In the genomic region with DNA sequence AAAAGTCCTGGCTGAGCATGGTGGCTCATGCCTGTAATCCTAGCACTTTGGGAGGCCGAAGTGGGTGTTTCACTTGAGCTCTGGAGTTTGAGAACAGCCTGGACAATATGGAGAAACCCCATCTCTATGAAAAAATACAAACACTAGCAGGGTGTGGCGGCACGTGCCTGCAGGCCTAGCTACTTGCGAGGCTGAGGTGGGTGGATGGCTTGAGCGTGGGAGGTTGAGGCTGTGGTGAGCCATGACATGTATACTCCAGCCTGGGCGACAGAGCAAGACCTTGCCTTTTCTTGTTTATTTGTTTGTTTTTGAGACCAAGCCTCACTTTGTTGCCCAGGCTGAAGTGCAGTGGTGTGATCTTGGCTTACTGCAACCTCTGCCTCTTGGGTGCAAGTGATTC, we compare ENCODE assay signal across 27 cellular contexts. TPM values are rescaled to one million over a fixed set of nuclear protein-coding genes. Genes with fewer than 3 reads are reported as not detected.
DNase-seq lines count a peak whose midpoint lies in the region; ATAC-seq, FAIRE-seq and TF ChIP-seq lines count a peak whose summit lies in the region.
"Had no signal": no experiment of that assay in that cellular context is flagged by ENCODE, and none has a peak within 500 bp of the region (broad histone marks: within the 10 kb centered on the region; RNA-seq: fewer than 3 reads in every experiment).

No MANE protein-coding gene starts in this region.

- ATAC-seq in K562, result no peak
- ATAC-seq in GM23338, result no peak
- ATAC-seq: GM12878 had no signal

- no peak overlapping the region for H2BK20ac ChIP-seq in H1 (ENCODE audit: low read length)

- DNase-seq in K562 (ENCODE audit: extremely low read depth in 1 of 4, low spot score in 3 of 4), result peak in 1 of 4 experiments; percentile 31
- no peak for DNase-seq in H1 (ENCODE audit: low read depth in 1 of 2, low spot score in 2 of 2)
- DNase-seq in neuronal stem cell (ENCODE audit: low spot score), result no peak
- no peak for DNase-seq in GM23338 (ENCODE audit: low spot score)
- DNase-seq in SHP77 (lab: John Stamatoyannopoulos, UW), result no peak
- no peak for DNase-seq in kidney tubule cell (ENCODE audit: low spot score)
- DNase-seq: 8988T; ACHN; BE2C; C1 segment of cervical spinal cord; CD4-positive, alpha-beta memory T cell; CD4-positive, CD25-positive, alpha-beta regulatory T cell; CD8-positive, alpha-beta memory T cell; COR-L47; DMS 273 treated with DMSO at 0.1 percent for 48 hours; DMS153; DMS53; DMS79; DND-41; EL; GDM1 had no signal

- H3F3A ChIP-seq in GM23338 (replicated peaks; ENCODE audit: low read depth), result no peaks in the 10 kb centered on the region

- H3K4me1 ChIP-seq in K562 (replicated peaks in 1 of 2; ENCODE audit: control insufficient read depth in 2 of 2, insufficient read depth in 2 of 2, low read length in 2 of 2) (peaks cover 7 to 12% of the 10 kb centered on the region in 2 experiments; a peak in 4 of 5 replicates), H1 (replicated peaks in 1 of 4; ENCODE audit: control insufficient read depth in 3 of 4, insufficient read depth in 4 of 4, low read length in 3 of 4) (no peaks in the 10 kb centered on the region), neuronal stem cell (ENCODE audit: control insufficient read depth in 2 of 2, insufficient read depth in 1 of 2, low read depth in 1 of 2, low read length in 2 of 2) (peaks cover 0 to under 1% of the 10 kb centered on the region in 2 donors), GM23338 (ENCODE audit: insufficient read depth) (no peaks in the 10 kb centered on the region)
- H3K4me1 ChIP-seq: BE2C had no signal

- no peak overlapping the region for H3K27ac ChIP-seq in K562 (ENCODE audit: extremely low read depth, low read depth, low read length)
- no peak overlapping the region for H3K27ac ChIP-seq in H1 (ENCODE audit: low read depth, low read length)
- no peak overlapping the region for H3K27ac ChIP-seq in neuronal stem cell (replicated peaks; ENCODE audit: low read length)
- no peak overlapping the region for H3K27ac ChIP-seq in GM23338 (ENCODE audit: low read depth)
- H3K27ac ChIP-seq: BLaER1 had no signal

- H3K4me3 ChIP-seq in K562 (no peak overlapping the region), H1 (ENCODE audit: extremely low read depth in 1 of 4, insufficient read depth in 2 of 4, low read depth in 3 of 4, low read length in 4 of 4) (no peak overlapping the region), neuronal stem cell (ENCODE audit: low read length in 2 of 2) (no peak overlapping the region), GM23338 (no peak overlapping the region)
- H3K4me3 ChIP-seq: BLaER1, GM12878 had no signal

- no peaks in the 10 kb centered on the region for H3K9me2 ChIP-seq in GM23338 (ENCODE audit: insufficient read depth)

- TF ChIP-seq RAD21 in K562 (CRISPR knock-in tag; conservative IDR thresholded peaks at IDR 0.05 in 1 of 2, IDR thresholded peaks at IDR 0.05 in 1 of 2) (no peak), H1 (IDR thresholded peaks at IDR 0.05 in 1 of 2, conservative IDR thresholded peaks at IDR 0.05 in 1 of 2; ENCODE audit: low read depth in 2 of 2, low read length in 2 of 2) (no peak)

- H2BK15ac ChIP-seq in H1 (ENCODE audit: low read length) (no peak overlapping the region), neuronal stem cell (ENCODE audit: low read length) (no peak overlapping the region)

- TF ChIP-seq POLR2A in K562 (conservative IDR thresholded peaks at IDR 0.05) (no peak), H1 (IDR thresholded peaks at IDR 0.05; ENCODE audit: control extremely low read depth in 1 of 2, low read depth in 2 of 2, low read length in 2 of 2) (no peak)

- TF ChIP-seq EP300 in K562 (IDR thresholded peaks at IDR 0.05; ENCODE audit: low read length) (no peak), H1 (IDR thresholded peaks at IDR 0.05; ENCODE audit: borderline replicate concordance in 1 of 2, low read depth in 2 of 2, low read length in 2 of 2) (no peak)

- WGBS in K562 (ENCODE audit: insufficient coverage, low coverage, missing lambda C conversion rate), result 32% methylated on average over 6 of the region's 6 CpGs
- 89% methylated on average over 6 of the region's 6 CpGs; no CpG with 5 or more reads in 1 of the 2 experiments for WGBS in H1 (ENCODE audit: extremely low coverage in 1 of 2, insufficient coverage in 1 of 2, insufficient read length in 1 of 2, insufficient replicate concordance in 2 of 2, low coverage in 1 of 2, low lambda C conversion rate in 2 of 2, missing lambda C conversion rate in 1 of 2), 2 experiments
- no CpG with 5 or more reads among the region's 6 CpGs for WGBS in neuronal stem cell (ENCODE audit: extremely low coverage in 2 of 2, insufficient read length in 2 of 2, insufficient replicate concordance in 1 of 2), 2 donors

- peak overlapping the region; percentile 60; the same call in 1 of the 2 replicates for H2AFZ ChIP-seq in K562 (ENCODE audit: low read depth, low read length)
- no peak overlapping the region for H2AFZ ChIP-seq in H1 (ENCODE audit: low read length)
- no peak overlapping the region for H2AFZ ChIP-seq in neuronal stem cell (ENCODE audit: low read length)
- no peak overlapping the region for H2AFZ ChIP-seq in GM23338

- H3K4me3 Mint-ChIP-seq in GM23338, result no peak overlapping the region
- H3K4me3 Mint-ChIP-seq: CD4-positive, alpha-beta memory T cell; CD4-positive, CD25-positive, alpha-beta regulatory T cell had no signal

- no peaks in the 10 kb centered on the region for H3K9me1 ChIP-seq in K562 (ENCODE audit: control insufficient read depth, insufficient read depth, low read length)

- no TSS peak for BruUV-seq in K562 (replicated peaks; lab: Mats Ljungman, UMichigan)

- no peaks in the 10 kb centered on the region for H3K36me3 ChIP-seq in K562 (ENCODE audit: control insufficient read depth, insufficient read depth, low read length)
- H3K36me3 ChIP-seq in H1 (ENCODE audit: control insufficient read depth in 2 of 4, insufficient read depth in 4 of 4, low read length in 3 of 4), result no peaks in the 10 kb centered on the region
- no peaks in the 10 kb centered on the region for H3K36me3 ChIP-seq in neuronal stem cell (replicated peaks in 1 of 2; ENCODE audit: control insufficient read depth in 2 of 2, insufficient read depth in 2 of 2, low read length in 2 of 2)
- H3K36me3 ChIP-seq in GM23338 (ENCODE audit: insufficient read depth), result no peaks in the 10 kb centered on the region
- H3K36me3 ChIP-seq: BE2C, BLaER1 had no signal

- no peak overlapping the region for H4K91ac ChIP-seq in H1 (replicated peaks; ENCODE audit: insufficient read length, low read length)
- no peak overlapping the region for H4K91ac ChIP-seq in neuronal stem cell (ENCODE audit: low read depth, low read length, poor library complexity)

- H3K27me3 ChIP-seq in K562 (ENCODE audit: control insufficient read depth in 2 of 2, insufficient read depth in 2 of 2, low read length in 2 of 2) (no peaks in the 10 kb centered on the region), H1 (replicated peaks in 1 of 4; ENCODE audit: control insufficient read depth in 3 of 4, extremely low read depth in 1 of 4, insufficient read depth in 3 of 4, low read length in 3 of 4) (no peaks in the 10 kb centered on the region; a peak in 2 of 7 replicates), neuronal stem cell (ENCODE audit: control insufficient read depth in 3 of 3, insufficient read depth in 3 of 3, low read depth in 1 of 3, low read length in 3 of 3) (peaks cover 0 to 13% (median 2%) of the 10 kb centered on the region in 3 experiments), GM23338 (ENCODE audit: insufficient read depth) (no peaks in the 10 kb centered on the region)
- H3K27me3 ChIP-seq: BE2C, BLaER1 had no signal

- CTCF ChIA-PET in K562 (lab: Yijun Ruan, JAX; ENCODE audit: low intra/inter-chr PET ratio), result no interaction called here
- CTCF ChIA-PET in H1 (lab: Charles Lee; ENCODE audit: partially characterized antibody), result interaction anchor here (0.7 kb wide), 1 partner anchor 759 kb away, joined by 3 read pairs; no protein-coding TSS in a partner anchor

- no peak overlapping the region for H3K56ac ChIP-seq in H1 (replicated peaks; ENCODE audit: insufficient read length, low read depth, low read length)

- intact Hi-C loops in K562 (cut with micrococcal nuclease), result no loop called here

- no peaks in the 10 kb centered on the region for H4K20me1 ChIP-seq in K562 (replicated peaks; ENCODE audit: control insufficient read depth, insufficient read depth, low read length)
- no peaks in the 10 kb centered on the region for H4K20me1 ChIP-seq in H1 (replicated peaks in 1 of 2; ENCODE audit: control insufficient read depth in 1 of 2, insufficient read depth in 2 of 2, low read length in 2 of 2)
- no peaks in the 10 kb centered on the region for H4K20me1 ChIP-seq in GM23338 (replicated peaks; ENCODE audit: insufficient read depth)
- H4K20me1 ChIP-seq: BLaER1 had no signal

- no peak overlapping the region for H2BK120ac ChIP-seq in H1 (replicated peaks; ENCODE audit: low read depth, low read length)
- no peak overlapping the region for H2BK120ac ChIP-seq in neuronal stem cell (ENCODE audit: low read depth, low read length)

- no peak overlapping the region for H3K4ac ChIP-seq in H1 (replicated peaks; ENCODE audit: insufficient read length, low read depth, low read length)
- no peak overlapping the region for H3K4ac ChIP-seq in neuronal stem cell (ENCODE audit: low read length)

- H3K9me3 Mint-ChIP-seq in GM23338, result no peaks in the 10 kb centered on the region
- H3K9me3 Mint-ChIP-seq: CD14-positive monocyte; CD4-positive, CD25-positive, alpha-beta regulatory T cell; CD8-positive, alpha-beta memory T cell had no signal

- H2BK12ac ChIP-seq in H1 (ENCODE audit: low read depth, low read length), result peak overlapping the region; percentile 50; the same call in 1 of the 2 replicates
- H2BK12ac ChIP-seq in neuronal stem cell (ENCODE audit: low read length), result no peak overlapping the region

- no peak overlapping the region for H4K5ac ChIP-seq in H1 (ENCODE audit: insufficient read length, low read depth, low read length)

- H4K8ac ChIP-seq in H1 (ENCODE audit: extremely low read depth, insufficient read depth, low read length), result no peak overlapping the region
- peak overlapping the region; percentile 52 for H4K8ac ChIP-seq in neuronal stem cell (ENCODE audit: low read depth, low read length)

- no peaks in the 10 kb centered on the region for H3K36me3 Mint-ChIP-seq in GM23338 (ENCODE audit: low read depth)
- H3K36me3 Mint-ChIP-seq: CD14-positive monocyte; CD4-positive, alpha-beta memory T cell; CD4-positive, CD25-positive, alpha-beta regulatory T cell; CD8-positive, alpha-beta memory T cell had no signal

- in situ Hi-C loops in K562 (cut with MboI), result no loop called here

- peaks cover 5% of the 10 kb centered on the region; the same call in 2 of the 3 replicates for H3K4me1 Mint-ChIP-seq in GM23338

- H3K79me2 ChIP-seq in K562 (ENCODE audit: control insufficient read depth, insufficient read depth, low read length) (no peaks in the 10 kb centered on the region), H1 (ENCODE audit: control insufficient read depth in 1 of 2, insufficient read depth in 2 of 2, low read length in 2 of 2) (no peaks in the 10 kb centered on the region), GM23338 (replicated peaks; ENCODE audit: insufficient read depth) (no peaks in the 10 kb centered on the region)

- H3K9me3 ChIP-seq in K562 (replicated peaks; ENCODE audit: control insufficient read depth, insufficient read depth, low read depth, low read length) (no peaks in the 10 kb centered on the region), H1 (ENCODE audit: insufficient read depth in 2 of 2, low read depth in 1 of 2, low read length in 1 of 2) (no peaks in the 10 kb centered on the region), neuronal stem cell (replicated peaks in 1 of 2; ENCODE audit: control insufficient read depth in 2 of 2, insufficient read depth in 1 of 2, low read depth in 1 of 2, low read length in 2 of 2) (no peaks in the 10 kb centered on the region)
- H3K9me3 ChIP-seq: BE2C, BLaER1 had no signal

- H3K23ac ChIP-seq in H1 (ENCODE audit: insufficient read length), result no peak overlapping the region
- H3K23ac ChIP-seq in neuronal stem cell (ENCODE audit: low read depth, low read length, poor library complexity), result no peak overlapping the region

- FAIRE-seq in K562 (lab: Jason Lieb, UNC) (no peak), H1 (lab: Jason Lieb, UNC) (no peak)
- FAIRE-seq: A204.1, GM12878, GM12892, GM18507 had no signal

- no peak overlapping the region for H3K27ac Mint-ChIP-seq in GM23338
- H3K27ac Mint-ChIP-seq: CD14-positive monocyte had no signal

- H3K18ac ChIP-seq in H1 (ENCODE audit: extremely low read depth, low read length), result no peak overlapping the region
- no peak overlapping the region for H3K18ac ChIP-seq in neuronal stem cell (ENCODE audit: low read length)

- H2AK5ac ChIP-seq in H1 (ENCODE audit: low read depth, low read length) (no peak overlapping the region), neuronal stem cell (ENCODE audit: low read depth, low read length) (no peak overlapping the region)

- H2BK5ac ChIP-seq in H1 (ENCODE audit: low read depth, low read length) (no peak overlapping the region), neuronal stem cell (ENCODE audit: low read length) (no peak overlapping the region)

- POLR2A ChIA-PET in K562 (lab: Yijun Ruan, JAX), result no interaction called here
- POLR2A ChIA-PET in H1 (lab: Charles Lee; ENCODE audit: partially characterized antibody), result no interaction called here

- no peak for TF ChIP-seq CTCF in K562 (IDR thresholded peaks at IDR 0.05 in 2 of 3, conservative IDR thresholded peaks at IDR 0.05 in 1 of 3; ENCODE audit: insufficient read depth in 2 of 3, low read depth in 1 of 3, low read length in 3 of 3)
- TF ChIP-seq CTCF in H1 (IDR thresholded peaks at IDR 0.05; ENCODE audit: control extremely low read depth in 1 of 3, insufficient read depth in 1 of 3, low read depth in 1 of 3, low read length in 3 of 3), result no peak
- no peak for TF ChIP-seq CTCF in GM23338 (conservative IDR thresholded peaks at IDR 0.05; ENCODE audit: low read depth in 2 of 2)

- peaks cover 3% of the 10 kb centered on the region for H3K27me3 Mint-ChIP-seq in GM23338 (ENCODE audit: insufficient read depth, low read depth, poor library complexity)

- H3K79me1 ChIP-seq in H1 (ENCODE audit: low read depth, low read length) (no peaks in the 10 kb centered on the region), neuronal stem cell (ENCODE audit: low read depth, low read length) (no peaks in the 10 kb centered on the region)

- no peak overlapping the region for H3K14ac ChIP-seq in H1 (ENCODE audit: insufficient read length)
- no peak overlapping the region for H3K14ac ChIP-seq in neuronal stem cell (ENCODE audit: low read length)

- H3K9ac ChIP-seq in K562 (ENCODE audit: insufficient read depth in 1 of 2, low read depth in 2 of 2, low read length in 2 of 2), result peak overlapping the region in 1 of 2 experiments; percentile 56; a peak in 1 of 4 replicates
- no peak overlapping the region for H3K9ac ChIP-seq in H1 (replicated peaks in 1 of 4; ENCODE audit: extremely low read depth in 1 of 4, low read depth in 3 of 4, low read length in 3 of 4)
- H3K9ac ChIP-seq in neuronal stem cell (ENCODE audit: low read depth, low read length, poor library complexity), result no peak overlapping the region
- H3K9ac ChIP-seq: BLaER1 had no signal

- no peak overlapping the region for H3K4me2 ChIP-seq in K562 (ENCODE audit: insufficient read depth, low read length)
- H3K4me2 ChIP-seq in H1 (ENCODE audit: insufficient read depth in 1 of 2, low read depth in 2 of 2, low read length in 2 of 2), result no peak overlapping the region
- H3K4me2 ChIP-seq in neuronal stem cell (ENCODE audit: insufficient read depth, low read length, poor library complexity, severe bottlenecking), result no peak overlapping the region
- no peak overlapping the region for H3K4me2 ChIP-seq in GM23338
- H3K4me2 ChIP-seq: BLaER1 had no signal

- H3K23me2 ChIP-seq in H1 (ENCODE audit: low read depth, low read length), result no peaks in the 10 kb centered on the region; the same call in 1 of the 2 replicates

RNA-seq across cellular contexts. Expression of gene CRY2, which starts 8.1 kb away (rescaled TPM):
- total RNA-seq in K562 (2011; cell fraction: chromatin; rRNA removed; ENCODE audit: low replicate concordance), result 74.3 and 112 TPM in 2 replicates
- total RNA-seq in K562 (2011; cell fraction: nucleolus; rRNA removed), result 59.2 and 64.6 TPM in 2 replicates
- total RNA-seq in K562 (2011; cell fraction: nucleoplasm; rRNA removed), result 69.7 and 90.4 TPM in 2 replicates
- total RNA-seq in K562 (2014; rRNA removed) (15.1 and 18.3 TPM in 2 replicates), K562 (2014; rRNA removed; fragmentation: Illumina TruSeq; extraction: Trizol) (8.5 and 10.4 TPM in 2 replicates), K562 (2015; rRNA removed; fragmentation: Illumina TruSeq; extraction: Trizol) (10.9 and 13.3 TPM in 2 replicates), K562 (2021) (23.9 and 24.0 TPM in 2 replicates)
- polyA plus RNA-seq in K562 (2011; rRNA removed) (15.8 and 21.7 TPM in 2 replicates), K562 (2014; fragmentation: Illumina TruSeq; extraction: Trizol) (14.5 and 14.8 TPM in 2 replicates), K562 (2014; fragmentation: Nextera tagmentation; extraction: Ambion mirVana) (1 to 10 TPM; 2.3 to 3.3 TPM), K562 (2014; rRNA removed) (13.5 and 17.1 TPM in 2 replicates), H1 (2011; rRNA removed) (8.0 and 11.8 TPM in 2 replicates), GM23338 (2016; fragmentation: Nextera tagmentation; extraction: Ambion mirVana) (5.6 and 9.5 TPM in 2 replicates)
- polyA plus RNA-seq in K562 (2011; cell fraction: cytosol; rRNA removed), result 16.3 and 16.9 TPM in 2 replicates
- polyA plus RNA-seq in K562 (2011; cell fraction: nucleus; rRNA removed), result 59.5 and 77.3 TPM in 2 replicates
- 10.6 and 11.5 TPM in 2 replicates for polyA plus RNA-seq in K562 (2012)
- polyA minus RNA-seq in K562 (2011; rRNA and poly(A)+ RNA removed), result 27.1 and 32.0 TPM in 2 replicates
- 17.7 and 18.3 TPM in 2 replicates for polyA minus RNA-seq in K562 (2011; cell fraction: cytosol; rRNA and poly(A)+ RNA removed)
- polyA minus RNA-seq in K562 (2011; cell fraction: nucleus; rRNA and poly(A)+ RNA removed), result 28.8 and 31.0 TPM in 2 replicates
- total RNA-seq in H1 (2021; fragmentation: NEBNext Ultra II Directional; extraction: Animal tissue kit (Norgen Biotek cat#: 25700)), result 9.4 and 10.9 TPM in 2 replicates
- polyA plus RNA-seq in H1 (2011; cell fraction: cytosol; rRNA removed), result 10.0 TPM
- polyA plus RNA-seq in H1 (2011; cell fraction: nucleus; rRNA removed), result 19.9 TPM
- 5.0 to 9.9 TPM (median 8.3 TPM) in 4 replicates for polyA plus RNA-seq in H1 (2012, experiment 1 of 2)
- polyA plus RNA-seq in H1 (2012, experiment 2 of 2), result 7.8 TPM
- polyA plus RNA-seq in H1 (2013, experiment 1 of 2), result 5.3 TPM
- 4.6 TPM for polyA plus RNA-seq in H1 (2013, experiment 2 of 2)
- 18.3 and 20.7 TPM in 2 replicates for polyA minus RNA-seq in H1 (2011; rRNA and poly(A)+ RNA removed)
- polyA minus RNA-seq in H1 (2011; cell fraction: cytosol; rRNA and poly(A)+ RNA removed), result 10.3 TPM
- 17.2 TPM for polyA minus RNA-seq in H1 (2011; cell fraction: nucleus; rRNA and poly(A)+ RNA removed)
- 7.4 TPM for polyA plus RNA-seq in neuronal stem cell (2013, experiment 1 of 2)
- polyA plus RNA-seq in neuronal stem cell (2013, experiment 2 of 2), result 7.4 TPM
- 14.6 and 15.4 TPM in 2 replicates for total RNA-seq in GM23338 (2014; rRNA removed; shearing (Covaris generic))

RNA-seq across cellular contexts. Expression of gene SLC35C1, which starts 34.3 kb away (rescaled TPM):
- 4.6 and 15.0 TPM in 2 replicates for total RNA-seq in K562 (2011; cell fraction: chromatin; rRNA removed; ENCODE audit: low replicate concordance)
- 15.7 and 22.2 TPM in 2 replicates for total RNA-seq in K562 (2011; cell fraction: nucleolus; rRNA removed)
- total RNA-seq in K562 (2011; cell fraction: nucleoplasm; rRNA removed), result 13.6 and 16.2 TPM in 2 replicates
- total RNA-seq in K562 (2014; rRNA removed), result 3.6 and 5.4 TPM in 2 replicates
- total RNA-seq in K562 (2014; rRNA removed; fragmentation: Illumina TruSeq; extraction: Trizol), result 0.96 and 1.5 TPM in 2 replicates
- 2.4 and 3.0 TPM in 2 replicates for total RNA-seq in K562 (2015; rRNA removed; fragmentation: Illumina TruSeq; extraction: Trizol)
- 13.1 and 14.9 TPM in 2 replicates for total RNA-seq in K562 (2021)
- 1.3 and 2.6 TPM in 2 replicates for polyA plus RNA-seq in K562 (2011; rRNA removed)
- 2.8 and 7.0 TPM in 2 replicates for polyA plus RNA-seq in K562 (2011; cell fraction: cytosol; rRNA removed)
- 2.6 and 5.4 TPM in 2 replicates for polyA plus RNA-seq in K562 (2011; cell fraction: nucleus; rRNA removed)
- polyA plus RNA-seq in K562 (2012), result 9.2 and 10.4 TPM in 2 replicates
- polyA plus RNA-seq in K562 (2014; fragmentation: Illumina TruSeq; extraction: Trizol), result 7.4 and 9.7 TPM in 2 replicates
- under 1 TPM; 0.65 to 0.98 TPM for polyA plus RNA-seq in K562 (2014; fragmentation: Nextera tagmentation; extraction: Ambion mirVana)
- 4.2 and 4.4 TPM in 2 replicates for polyA plus RNA-seq in K562 (2014; rRNA removed)
- 2.1 and 2.5 TPM in 2 replicates for polyA minus RNA-seq in K562 (2011; rRNA and poly(A)+ RNA removed)
- polyA minus RNA-seq in K562 (2011; cell fraction: cytosol; rRNA and poly(A)+ RNA removed), result 13.7 and 13.8 TPM in 2 replicates
- 4.8 and 4.9 TPM in 2 replicates for polyA minus RNA-seq in K562 (2011; cell fraction: nucleus; rRNA and poly(A)+ RNA removed)
- total RNA-seq in H1 (2021; fragmentation: NEBNext Ultra II Directional; extraction: Animal tissue kit (Norgen Biotek cat#: 25700)), result 10.6 and 11.2 TPM in 2 replicates
- polyA plus RNA-seq in H1 (2011; rRNA removed), result 4.6 and 9.5 TPM in 2 replicates
- 3.9 TPM for polyA plus RNA-seq in H1 (2011; cell fraction: cytosol; rRNA removed)
- polyA plus RNA-seq in H1 (2011; cell fraction: nucleus; rRNA removed), result 7.5 TPM
- polyA plus RNA-seq in H1 (2012, experiment 1 of 2), result 7.6 to 13.4 TPM (median 11.0 TPM) in 4 replicates
- polyA plus RNA-seq in H1 (2012, experiment 2 of 2), result 12.3 TPM
- 9.2 TPM for polyA plus RNA-seq in H1 (2013, experiment 1 of 2)
- 10.8 TPM for polyA plus RNA-seq in H1 (2013, experiment 2 of 2)
- 4.5 and 5.6 TPM in 2 replicates for polyA minus RNA-seq in H1 (2011; rRNA and poly(A)+ RNA removed)
- polyA minus RNA-seq in H1 (2011; cell fraction: cytosol; rRNA and poly(A)+ RNA removed), result 14.2 TPM
- 10.0 TPM for polyA minus RNA-seq in H1 (2011; cell fraction: nucleus; rRNA and poly(A)+ RNA removed)
- 6.9 TPM for polyA plus RNA-seq in neuronal stem cell (2013, experiment 1 of 2)
- 7.0 TPM for polyA plus RNA-seq in neuronal stem cell (2013, experiment 2 of 2)
- total RNA-seq in GM23338 (2014; rRNA removed; shearing (Covaris generic)), result 6.9 and 11.0 TPM in 2 replicates
- polyA plus RNA-seq in GM23338 (2016; fragmentation: Nextera tagmentation; extraction: Ambion mirVana), result 6.8 and 7.7 TPM in 2 replicates

RNA-seq across cellular contexts. Expression of gene MAPK8IP1, which starts 46.2 kb away (rescaled TPM):
- total RNA-seq in K562 (2011; cell fraction: chromatin; rRNA removed; ENCODE audit: low replicate concordance), result 1.4 and 6.4 TPM in 2 replicates
- total RNA-seq in K562 (2011; cell fraction: nucleolus; rRNA removed), result 4.3 and 4.5 TPM in 2 replicates
- total RNA-seq in K562 (2011; cell fraction: nucleoplasm; rRNA removed), result 2.4 and 2.6 TPM in 2 replicates
- total RNA-seq in K562 (2014; rRNA removed), result 5.4 and 8.0 TPM in 2 replicates
- 0.89 and 1.5 TPM in 2 replicates for total RNA-seq in K562 (2014; rRNA removed; fragmentation: Illumina TruSeq; extraction: Trizol)
- 2.1 and 2.3 TPM in 2 replicates for total RNA-seq in K562 (2015; rRNA removed; fragmentation: Illumina TruSeq; extraction: Trizol)
- 6.6 and 6.9 TPM in 2 replicates for total RNA-seq in K562 (2021)
- 2.5 and 3.9 TPM in 2 replicates for polyA plus RNA-seq in K562 (2011; rRNA removed)
- polyA plus RNA-seq in K562 (2011; cell fraction: cytosol; rRNA removed), result 4.4 and 9.8 TPM in 2 replicates
- polyA plus RNA-seq in K562 (2011; cell fraction: nucleus; rRNA removed), result 7.2 and 11.0 TPM in 2 replicates
- 3.3 and 3.7 TPM in 2 replicates for polyA plus RNA-seq in K562 (2012)
- 2.9 and 4.0 TPM in 2 replicates for polyA plus RNA-seq in K562 (2014; fragmentation: Illumina TruSeq; extraction: Trizol)
- polyA plus RNA-seq in K562 (2014; fragmentation: Nextera tagmentation; extraction: Ambion mirVana), result under 1 TPM; 0.13 to 0.14 TPM
- polyA plus RNA-seq in K562 (2014; rRNA removed), result 4.3 and 4.9 TPM in 2 replicates
- 1.6 and 1.7 TPM in 2 replicates for polyA minus RNA-seq in K562 (2011; rRNA and poly(A)+ RNA removed)
- 4.6 and 9.6 TPM in 2 replicates for polyA minus RNA-seq in K562 (2011; cell fraction: cytosol; rRNA and poly(A)+ RNA removed)
- polyA minus RNA-seq in K562 (2011; cell fraction: nucleus; rRNA and poly(A)+ RNA removed), result 1.5 and 1.7 TPM in 2 replicates
- total RNA-seq in H1 (2021; fragmentation: NEBNext Ultra II Directional; extraction: Animal tissue kit (Norgen Biotek cat#: 25700)), result 40.1 and 41.7 TPM in 2 replicates
- 32.4 and 62.2 TPM in 2 replicates for polyA plus RNA-seq in H1 (2011; rRNA removed)
- polyA plus RNA-seq in H1 (2011; cell fraction: cytosol; rRNA removed), result 34.1 TPM
- 60.7 TPM for polyA plus RNA-seq in H1 (2011; cell fraction: nucleus; rRNA removed)
- polyA plus RNA-seq in H1 (2012, experiment 1 of 2), result 22.2 to 33.3 TPM (median 31.5 TPM) in 4 replicates
- polyA plus RNA-seq in H1 (2012, experiment 2 of 2), result 33.0 TPM
- polyA plus RNA-seq in H1 (2013, experiment 1 of 2), result 21.4 TPM
- 18.9 TPM for polyA plus RNA-seq in H1 (2013, experiment 2 of 2)
- polyA minus RNA-seq in H1 (2011; rRNA and poly(A)+ RNA removed), result 15.4 and 21.4 TPM in 2 replicates
- polyA minus RNA-seq in H1 (2011; cell fraction: cytosol; rRNA and poly(A)+ RNA removed), result 35.9 TPM
- polyA minus RNA-seq in H1 (2011; cell fraction: nucleus; rRNA and poly(A)+ RNA removed), result 19.7 TPM
- polyA plus RNA-seq in neuronal stem cell (2013, experiment 1 of 2), result 13.4 TPM
- polyA plus RNA-seq in neuronal stem cell (2013, experiment 2 of 2), result 11.6 TPM
- total RNA-seq in GM23338 (2014; rRNA removed; shearing (Covaris generic)), result 34.1 and 39.4 TPM in 2 replicates
- polyA plus RNA-seq in GM23338 (2016; fragmentation: Nextera tagmentation; extraction: Ambion mirVana), result 5.9 and 6.8 TPM in 2 replicates
- polyA plus RNA-seq: CD14-positive monocyte had no signal

Comparison
In these comparisons a context has a peak if more than half of its experiments do, and no peak if none do; other contexts are left out.
1. Of the 49 proteins assayed by ChIP-seq in both K562 and H1: peak only in K562: EGR1 and MAX; only in H1: none; in both: none; in neither: 46; mixed calls (peak in some experiments, not most) for 1.